8 cellular contexts compared by ENCODE assay signal in genomic region chr14:73491256-73491976, GRCh38. TPM values are rescaled to one million over a fixed set of nuclear protein-coding genes. Genes with fewer than 3 reads are reported as not detected.
DNase-seq lines count a peak whose midpoint lies in the region; TF ChIP-seq lines count a peak whose summit lies in the region.

No MANE protein-coding gene starts in this region.

- no peaks in the 10 kb centered on the region for H3K9me3 ChIP-seq in Caco-2
- no peaks in the 10 kb centered on the region for H3K9me3 ChIP-seq in prostate gland

- H3K4me3 Mint-ChIP-seq in Caco-2 (ENCODE audit: unreplicated experiment) = peak overlapping the region; percentile 91

- H3K27me3 ChIP-seq in Caco-2 (replicated peaks; ENCODE audit: control insufficient read depth, insufficient read depth, low read length) (no peaks in the 10 kb centered on the region), prostate gland (replicated peaks; ENCODE audit: insufficient read depth) (no peaks in the 10 kb centered on the region)

- H3K9me3 Mint-ChIP-seq in Caco-2 (ENCODE audit: unreplicated experiment) = no peaks in the 10 kb centered on the region

- H3K4me1 Mint-ChIP-seq in Caco-2 (ENCODE audit: low read depth, unreplicated experiment) = peaks cover 11% of the 10 kb centered on the region

- no TSS peak for BruUV-seq in Caco-2 (replicated peaks; lab: Mats Ljungman, UMichigan)

- H3K27me3 Mint-ChIP-seq in Caco-2 (ENCODE audit: insufficient read depth, unreplicated experiment) = no peaks in the 10 kb centered on the region

- H3K4me1 ChIP-seq in Caco-2 (peaks cover 18% of the 10 kb centered on the region), prostate gland (replicated peaks) (peaks cover 10% of the 10 kb centered on the region)

- POLR2A ChIA-PET in Caco-2 (lab: Charles Lee) = interaction anchor here (1.0 kb wide), 1 partner anchor 355 kb away, joined by 5 read pairs; the partner anchor contains the start of gene PSEN1

- CTCF ChIA-PET in Caco-2 (lab: Charles Lee) = interaction anchor here (1.0 to 1.1 kb wide), 2 partner anchors 19 to 196 kb away, joined by 3 to 4 read pairs; no protein-coding TSS in a partner anchor

- peak overlapping the region; percentile 71 for H3K4me3 ChIP-seq in Caco-2 (ENCODE audit: low read depth, low read length)
- H3K4me3 ChIP-seq in prostate gland = peak overlapping the region; percentile 63 to 85

- H3K27ac Mint-ChIP-seq in Caco-2 (ENCODE audit: unreplicated experiment) = peak overlapping the region; percentile 86

- 4% methylated on average over 47 of the region's 90 CpGs for WGBS in prostate gland

- no peak for TF ChIP-seq CTCF in Caco-2 (IDR thresholded peaks at IDR 0.05; ENCODE audit: insufficient read depth in 1 of 2, low read depth in 1 of 2, low read length in 1 of 2, severe bottlenecking in 1 of 2, unreplicated experiment in 1 of 2)
- TF ChIP-seq CTCF in GM20000 (IDR thresholded peaks at IDR 0.05; ENCODE audit: extremely low read depth, missing control alignments) = no peak
- TF ChIP-seq CTCF in prostate gland (IDR thresholded peaks at IDR 0.05) = no peak

- H3K36me3 ChIP-seq in Caco-2 (ENCODE audit: control insufficient read depth, insufficient read depth, low read length) = no peaks in the 10 kb centered on the region
- H3K36me3 ChIP-seq in prostate gland = no peaks in the 10 kb centered on the region

- H3K27ac ChIP-seq in prostate gland = peak overlapping the region; percentile 75 to 86

- peak; percentile 62 to 71 for DNase-seq in Caco-2
- DNase-seq in GM20000 (ENCODE audit: low spot score) = peak; percentile 86
- DNase-seq in HT-29 (ENCODE audit: low spot score) = peak; percentile 54
- peak; percentile 59 for DNase-seq in RPMI8226
- DNase-seq in activated naive CD4-positive, alpha-beta T cell treated with Interleukin-2 at 50 U/mL for 16 hours = peak; percentile 80
- DNase-seq in head of caudate nucleus = peak in 40 of 42 donors; percentile 16 to 71 (median 48)
- DNase-seq in prostate gland (ENCODE audit: low spot score) = peak; percentile 48
- DNase-seq in ureter (ENCODE audit: low spot score) = peak; percentile 56

- TF ChIP-seq POLR2A in prostate gland (IDR thresholded peaks at IDR 0.05) = peak; percentile 67

- peaks cover 7% of the 10 kb centered on the region for H3K36me3 Mint-ChIP-seq in Caco-2 (ENCODE audit: insufficient read depth, unreplicated experiment)

- intact Hi-C loops in Caco-2 (cut with micrococcal nuclease; ENCODE audit: unreplicated experiment) (loop anchor here (2.0 to 5.0 kb wide), 4 partner anchors 33 to 141 kb away; partner anchors contain the start of genes ACOT1, ACOT2 and NUMB), head of caudate nucleus (cut with DNase I) (no loop called here), prostate gland (cut with DNase I) (no loop called here)

RNA-seq across cellular contexts. Expression of gene RIOX1, which starts 0.7 kb away (rescaled TPM):
- total RNA-seq in Caco-2 (2022) (16.1 and 16.5 TPM in 2 replicates), prostate gland (10 to 100 TPM; 20.9 to 62.8 TPM), ureter (13.5 TPM)
- 17.9 and 23.3 TPM in 2 replicates for total RNA-seq in HT-29 (2014; rRNA removed; shearing (Covaris generic))

RNA-seq across cellular contexts. Expression of gene NUMB, which starts 33.1 kb away (rescaled TPM):
- total RNA-seq in Caco-2 (2022) (66.2 and 67.6 TPM in 2 replicates), prostate gland (10 to 100 TPM; 38.4 to 57.8 TPM), ureter (83.7 TPM)
- 19.6 and 19.9 TPM in 2 replicates for total RNA-seq in HT-29 (2014; rRNA removed; shearing (Covaris generic))

RNA-seq across cellular contexts. Expression of gene ACOT1, which starts 45.5 kb away (rescaled TPM):
- total RNA-seq in Caco-2 (2022) (10.3 TPM in 2 replicates), prostate gland (10 to 100 TPM in 1 of 2 donors, 1 to 10 TPM in 1; 9.4 to 10.8 TPM), ureter (8.6 TPM)
- total RNA-seq in HT-29 (2014; rRNA removed; shearing (Covaris generic)) = 4.0 and 4.1 TPM in 2 replicates

Comparison
In these comparisons a context has a peak if more than half of its experiments do, and no peak if none do; other contexts are left out.
1. Peak in every context shown above with its lines: DNase-seq, H3K4me3 ChIP-seq and H3K27ac ChIP-seq.